10 cellular contexts compared by ENCODE assay signal in genomic region chr9:109253637-109254284, GRCh38.
DNase-seq lines count a peak whose midpoint lies in the region; ATAC-seq, FAIRE-seq and TF ChIP-seq lines count a peak whose summit lies in the region.
"Had no signal": no experiment of that assay in that cellular context is flagged by ENCODE, and none has a peak within 500 bp of the region (broad histone marks: within the 10 kb centered on the region; RNA-seq: fewer than 3 reads in every experiment).

No MANE protein-coding gene starts in this region.

- no peak overlapping the region for H3K4me3 ChIP-seq in pancreas

- H3K4me1 ChIP-seq in pancreas: peaks cover 50 to 58% (median 54%) of the 10 kb centered on the region in 3 donors

- peak overlapping the region; percentile 94 for H3K27ac ChIP-seq in epithelial cell of prostate
- H3K27ac ChIP-seq in pancreas: peak overlapping the region; percentile 56 to 93 (median 84)

- H3K27me3 ChIP-seq in pancreas: no peaks in the 10 kb centered on the region

- DNase-seq in DMS79 treated with DMSO at 0.1 percent for 48 hours (lab: John Stamatoyannopoulos, UW): peak; percentile 45
- peak; percentile 40 for DNase-seq in NCI-H2196 treated with DMSO at 0.1 percent for 48 hours (lab: John Stamatoyannopoulos, UW; ENCODE audit: unreplicated experiment)
- DNase-seq in epithelial cell of prostate (ENCODE audit: low read depth, low spot score): peak; percentile 72
- DNase-seq in pancreas: peak in 4 of 6 donors; percentile 42 to 68 (median 61)
- DNase-seq: DND-41, foreskin melanocyte had no signal

- intact Hi-C loops in pancreas (cut with DNase I): loop anchor here in 1 of 3 donors (5.0 kb wide), 1 partner anchor 64 kb away; no protein-coding TSS in a partner anchor

- 28 to 30% methylated on average over 7 of the region's 7 CpGs for WGBS in pancreas, 2 donors

- TF ChIP-seq CTCF in pancreas (IDR thresholded peaks at IDR 0.05): peak in 1 of 4 donors; percentile 9

- no peaks in the 10 kb centered on the region for H3K9me3 ChIP-seq in pancreas

- ATAC-seq in pancreas (peak; percentile 33 to 60 (median 48)), GM18517 (IDR thresholded peaks at IDR 0.05; ENCODE audit: unreplicated experiment) (no peak), HG03280 (IDR thresholded peaks at IDR 0.05; ENCODE audit: unreplicated experiment) (no peak), HG02763 (IDR thresholded peaks at IDR 0.05; ENCODE audit: unreplicated experiment) (no peak), GM21360 (IDR thresholded peaks at IDR 0.05; ENCODE audit: unreplicated experiment) (no peak)

- no peak for FAIRE-seq in pancreas (lab: Jason Lieb, UNC)

- peaks cover 0 to 20% (median 7%) of the 10 kb centered on the region in 3 donors for H3K36me3 ChIP-seq in pancreas

Comparison
In these comparisons a context has a peak if more than half of its experiments do, and no peak if none do; other contexts are left out.
1. ATAC-seq: peak in pancreas (4 of 4); none in GM18517 (single experiment), HG03280 (single experiment), HG02763 (single experiment) and GM21360 (single experiment).
2. Peak in every context shown above with its lines, with median percentiles within 50 percentile points of each other: DNase-seq.